ENCODE assay signal across 1 cellular context in genomic region chr7:22726345-22726848, GRCh38.
TF ChIP-seq lines count a peak whose summit lies in the region.

No MANE protein-coding gene starts in this region.

TF ChIP-seq in K562, 482 proteins besides CTCF, POLR2A, EP300 and RAD21 (continued from another document and continues in another):
- TF ChIP-seq PREB (CRISPR knock-in tag; IDR thresholded peaks at IDR 0.05) (peak; percentile 66; the same call in 1 of the 2 replicates), MYC (IDR thresholded peaks at IDR 0.05; ENCODE audit: low read depth, low read length) (peak; percentile 91), MYC (CRISPR knock-in tag; IDR thresholded peaks at IDR 0.05; ENCODE audit: borderline replicate concordance, low read depth) (no peak), BRF2 (IDR thresholded peaks at IDR 0.05; ENCODE audit: borderline replicate concordance, insufficient read depth, insufficient read length) (no peak), DMBX1 (CRISPR knock-in tag; IDR thresholded peaks at IDR 0.05; ENCODE audit: borderline replicate concordance) (peak; percentile 87), SRSF1 (IDR thresholded peaks at IDR 0.05; ENCODE audit: low read depth, low read length) (no peak), NFIC (IDR thresholded peaks at IDR 0.05) (0 out of 2 replicates have a peak, but pooled peaks have one; percentile 9), SMAD3 (CRISPR knock-in tag; conservative IDR thresholded peaks at IDR 0.05) (no peak), ATF4 (CRISPR knock-in tag; IDR thresholded peaks at IDR 0.05) (0 out of 2 replicates have a peak, but pooled peaks have one; percentile 42), WHSC1 (IDR thresholded peaks at IDR 0.05; ENCODE audit: low read length) (no peak), CBX2 (IDR thresholded peaks at IDR 0.05; ENCODE audit: insufficient read depth, low read length, poor library complexity, severe bottlenecking) (no peak), SMARCA5 (IDR thresholded peaks at IDR 0.05) (no peak), ZNF695 (CRISPR knock-in tag; IDR thresholded peaks at IDR 0.05) (no peak), ATF7 (IDR thresholded peaks at IDR 0.05) (no peak), SMAD4 (CRISPR knock-in tag; conservative IDR thresholded peaks at IDR 0.05) (peak; percentile 80), CHAMP1 (IDR thresholded peaks at IDR 0.05) (no peak), ZNF311 (CRISPR knock-in tag; IDR thresholded peaks at IDR 0.05) (peak; percentile 74), ELK1 (CRISPR knock-in tag; IDR thresholded peaks at IDR 0.05) (no peak), HNRNPLL (IDR thresholded peaks at IDR 0.05; ENCODE audit: low read depth, low read length, poor library complexity, severe bottlenecking) (no peak), ZNF41 (CRISPR knock-in tag; conservative IDR thresholded peaks at IDR 0.05) (no peak), ETV1 (tag; conservative IDR thresholded peaks at IDR 0.05; ENCODE audit: low read depth) (no peak), CREB3L1 (IDR thresholded peaks at IDR 0.05; ENCODE audit: borderline replicate concordance, low read depth) (0 out of 2 replicates have a peak, but pooled peaks have one; percentile 7), ZFP91 (CRISPR knock-in tag; IDR thresholded peaks at IDR 0.05) (no peak), ZNF583 (CRISPR knock-in tag; IDR thresholded peaks at IDR 0.05) (0 out of 2 replicates have a peak, but pooled peaks have one; percentile 66), ZNF76 (CRISPR knock-in tag; IDR thresholded peaks at IDR 0.05; ENCODE audit: borderline replicate concordance) (peak; percentile 63; the same call in 1 of the 2 replicates), RBM34 (IDR thresholded peaks at IDR 0.05; ENCODE audit: borderline replicate concordance, insufficient read depth, low read length) (no peak), CBX8 (IDR thresholded peaks at IDR 0.05; ENCODE audit: borderline replicate concordance, extremely low read depth, low read depth, low read length, poor library complexity, severe bottlenecking) (no peak), POLR2B (IDR thresholded peaks at IDR 0.05; ENCODE audit: low read depth, partially characterized antibody) (no peak), ZNF592 (IDR thresholded peaks at IDR 0.05) (peak; percentile 86), BCOR (IDR thresholded peaks at IDR 0.05) (no peak), KAT7 (CRISPR knock-in tag; IDR thresholded peaks at IDR 0.05; ENCODE audit: borderline replicate concordance) (peak; percentile 69; the same call in 1 of the 2 replicates), PHF20 (IDR thresholded peaks at IDR 0.05; ENCODE audit: partially characterized antibody) (no peak), BCL6 (CRISPR knock-in tag; IDR thresholded peaks at IDR 0.05) (no peak), SOX6 (IDR thresholded peaks at IDR 0.05) (0 out of 2 replicates have a peak, but pooled peaks have one; percentile 19), SIRT6 (IDR thresholded peaks at IDR 0.05; ENCODE audit: low read depth, low read length) (no peak), ZNF512 (tag; IDR thresholded peaks at IDR 0.05) (0 out of 2 replicates have a peak, but pooled peaks have one; percentile 28), MECOM (CRISPR knock-in tag; IDR thresholded peaks at IDR 0.05) (peak; percentile 63; the same call in 1 of the 2 replicates), XRCC4 (IDR thresholded peaks at IDR 0.05; ENCODE audit: extremely low read depth, insufficient read depth, insufficient read length) (no peak), SRSF7 (optimal IDR thresholded peaks at IDR 0.05; ENCODE audit: low read depth, low read length) (no peak), ELK3 (CRISPR knock-in tag; IDR thresholded peaks at IDR 0.05) (no peak), ETS1 (conservative IDR thresholded peaks at IDR 0.05; ENCODE audit: control insufficient read depth, low read depth, low read length) (no peak), SLC30A9 (CRISPR knock-in tag; IDR thresholded peaks at IDR 0.05) (no peak), HDAC3 (IDR thresholded peaks at IDR 0.05; ENCODE audit: borderline replicate concordance, partially characterized antibody) (no peak), PCBP1 (IDR thresholded peaks at IDR 0.05; ENCODE audit: low read depth, low read length, poor library complexity, severe bottlenecking) (no peak), MYNN (IDR thresholded peaks at IDR 0.05) (peak; percentile 67), MYNN (CRISPR knock-in tag; IDR thresholded peaks at IDR 0.05) (no peak), ZSCAN32 (CRISPR knock-in tag; IDR thresholded peaks at IDR 0.05) (no peak)
